ENCODE assay signal across 13 cellular contexts in genomic region chr2:120224735-120225548, GRCh38. TPM values are rescaled to one million over a fixed set of nuclear protein-coding genes. Genes with fewer than 3 reads are reported as not detected.
A peak's percentile ranks its signal among the peaks of the same experiment; 100 is the strongest.
DNase-seq lines count a peak whose midpoint lies in the region; ATAC-seq and TF ChIP-seq lines count a peak whose summit lies in the region.
"Had no signal": no experiment of that assay in that cellular context is flagged by ENCODE, and none has a peak within 500 bp of the region (broad histone marks: within the 10 kb centered on the region; RNA-seq: fewer than 3 reads in every experiment).

No MANE protein-coding gene starts in this region.

- peak overlapping the region; percentile 80 for H3K4me3 ChIP-seq in parathyroid adenoma (ENCODE audit: low read depth, low read length)
- H3K4me3 ChIP-seq: SK-N-MC had no signal

- no peak overlapping the region for H2AFZ ChIP-seq in parathyroid adenoma

- no peaks in the 10 kb centered on the region for H3K36me3 ChIP-seq in parathyroid adenoma (ENCODE audit: control insufficient read depth, insufficient read depth, low read length)

- no peak for TF ChIP-seq CTCF in parathyroid adenoma (IDR thresholded peaks at IDR 0.05)

- H3K79me2 ChIP-seq in parathyroid adenoma, result peaks cover 10% of the 10 kb centered on the region

- ATAC-seq in activated naive CD4-positive, alpha-beta T cell treated with anti-CD3 and anti-CD28 coated beads, Interleukin-2, amount 50 U/mL, for 72 hours, result no peak
- ATAC-seq in GM21367 (IDR thresholded peaks at IDR 0.05; ENCODE audit: unreplicated experiment) (no peak), HG02678 (IDR thresholded peaks at IDR 0.05; ENCODE audit: unreplicated experiment) (no peak)
- ATAC-seq: left colon had no signal

- H3K9ac ChIP-seq in parathyroid adenoma, result no peak overlapping the region

- H3K27me3 ChIP-seq in parathyroid adenoma (ENCODE audit: control insufficient read depth, insufficient read depth, low read length), result no peaks in the 10 kb centered on the region
- H3K27me3 ChIP-seq: upper lobe of left lung had no signal

- H3K4me1 Mint-ChIP-seq in activated CD4-positive, alpha-beta T cell treated with anti-CD3 and anti-CD28 coated beads, Interleukin-2, amount 10 ng/mL, durations not matched to agents 24 days and 14 days, result peaks cover 70% of the 10 kb centered on the region

- peak overlapping the region; percentile 87 for H3K4me3 Mint-ChIP-seq in activated CD4-positive, alpha-beta T cell treated with anti-CD3 and anti-CD28 coated beads, Interleukin-2, amount 10 ng/mL, durations not matched to agents 24 days and 14 days

- H3K9me3 Mint-ChIP-seq in activated CD4-positive, alpha-beta T cell treated with anti-CD3 and anti-CD28 coated beads, Interleukin-2, amount 10 ng/mL, durations not matched to agents 24 days and 14 days, result no peaks in the 10 kb centered on the region
- H3K9me3 Mint-ChIP-seq in activated naive CD4-positive, alpha-beta T cell treated with anti-CD3 and anti-CD28 coated beads, Interleukin-2, amount 50 U/mL, for 72 hours, result peaks cover 6 to 7% of the 10 kb centered on the region in 2 donors

- no peaks in the 10 kb centered on the region for H3K9me3 ChIP-seq in parathyroid adenoma (ENCODE audit: control insufficient read depth, low read length)
- H3K9me3 ChIP-seq: upper lobe of left lung had no signal

- intact Hi-C loops in activated CD4-positive, alpha-beta T cell treated with anti-CD3 and anti-CD28 coated beads, Interleukin-2, amount 10 ng/mL, durations not matched to agents 24 days and 14 days (cut with micrococcal nuclease), result no loop called here

- no peaks in the 10 kb centered on the region for H3K27me3 Mint-ChIP-seq in activated CD4-positive, alpha-beta T cell treated with anti-CD3 and anti-CD28 coated beads, Interleukin-2, amount 10 ng/mL, durations not matched to agents 24 days and 14 days

- H3K27ac Mint-ChIP-seq in activated CD4-positive, alpha-beta T cell treated with anti-CD3 and anti-CD28 coated beads, Interleukin-2, amount 10 ng/mL, durations not matched to agents 24 days and 14 days, result peak overlapping the region; percentile 88
- peak overlapping the region; percentile 84 to 87 for H3K27ac Mint-ChIP-seq in activated naive CD4-positive, alpha-beta T cell treated with anti-CD3 and anti-CD28 coated beads, Interleukin-2, amount 50 U/mL, for 72 hours

- H3K36me3 Mint-ChIP-seq in activated CD4-positive, alpha-beta T cell treated with anti-CD3 and anti-CD28 coated beads, Interleukin-2, amount 10 ng/mL, durations not matched to agents 24 days and 14 days (ENCODE audit: low read depth), result peaks cover 49% of the 10 kb centered on the region
- H3K36me3 Mint-ChIP-seq in activated naive CD4-positive, alpha-beta T cell treated with anti-CD3 and anti-CD28 coated beads, Interleukin-2, amount 50 U/mL, for 72 hours, result peaks cover 30 to 31% of the 10 kb centered on the region in 2 donors

- peak overlapping the region; percentile 97 for H3K4me2 ChIP-seq in parathyroid adenoma (ENCODE audit: low read length)

- DNase-seq in activated CD4-positive, alpha-beta T cell treated with anti-CD3 and anti-CD28 coated beads, Interleukin-2, amount 10 ng/mL, durations not matched to agents 24 days and 14 days, result no peak
- no peak for DNase-seq in activated CD4-positive, alpha-beta T cell treated with anti-CD3 and anti-CD28 coated beads, Interleukin-2, amount 50 U/mL, for 4 hours
- DNase-seq in NCI-H2081 (lab: John Stamatoyannopoulos, UW), result peak; percentile 48 to 84
- no peak for DNase-seq in activated naive CD4-positive, alpha-beta T cell treated with anti-CD3 and anti-CD28 coated beads, Interleukin-2, amount 50 U/mL, for 72 hours (ENCODE audit: low spot score in 2 of 2)
- DNase-seq in globus pallidus (ENCODE audit: low spot score), result no peak
- DNase-seq: central memory CD4-positive, alpha-beta T cell; NCI-H1436; upper lobe of left lung had no signal

- H3K4me1 ChIP-seq in parathyroid adenoma, result peaks cover 61% of the 10 kb centered on the region

- peak overlapping the region; percentile 97 for H3K27ac ChIP-seq in parathyroid adenoma
- H3K27ac ChIP-seq: SK-N-MC had no signal

RNA-seq across cellular contexts. Expression of gene TMEM185B, which starts 1.7 kb away (rescaled TPM):
- 44.3 and 45.8 TPM in 2 replicates for total RNA-seq in activated CD4-positive, alpha-beta T cell treated with anti-CD3 and anti-CD28 coated beads, Interleukin-2, amount 10 ng/mL, durations not matched to agents 24 days and 14 days
- total RNA-seq in activated naive CD4-positive, alpha-beta T cell treated with anti-CD3 and anti-CD28 coated beads, Interleukin-2, amount 50 U/mL, for 72 hours, result 10 to 100 TPM; 11.9 to 22.5 TPM

RNA-seq across cellular contexts. Expression of gene RALB, which starts 27.7 kb away (rescaled TPM):
- total RNA-seq in activated CD4-positive, alpha-beta T cell treated with anti-CD3 and anti-CD28 coated beads, Interleukin-2, amount 10 ng/mL, durations not matched to agents 24 days and 14 days, result 72.1 and 80.0 TPM in 2 replicates
- total RNA-seq in activated naive CD4-positive, alpha-beta T cell treated with anti-CD3 and anti-CD28 coated beads, Interleukin-2, amount 50 U/mL, for 72 hours, result 10 to 100 TPM; 25.9 to 66.7 TPM

Comparison
In these comparisons a context has a peak if more than half of its experiments do, and no peak if none do; other contexts are left out.
1. DNase-seq: peak in NCI-H2081 (2 of 2); none in activated CD4-positive, alpha-beta T cell treated with anti-CD3 and anti-CD28 coated beads, Interleukin-2, amount 10 ng/mL, durations not matched to agents 24 days and 14 days (single experiment), activated CD4-positive, alpha-beta T cell treated with anti-CD3 and anti-CD28 coated beads, Interleukin-2, amount 50 U/mL, for 4 hours (0 of 2), activated naive CD4-positive, alpha-beta T cell treated with anti-CD3 and anti-CD28 coated beads, Interleukin-2, amount 50 U/mL, for 72 hours (0 of 2) and globus pallidus (single experiment).